15 cellular contexts compared by ENCODE assay signal in genomic region chr3:145869958-145870357, GRCh38.
DNase-seq lines count a peak whose midpoint lies in the region; ATAC-seq, FAIRE-seq and TF ChIP-seq lines count a peak whose summit lies in the region.
"Had no signal": no experiment of that assay in that cellular context is flagged by ENCODE, and none has a peak within 500 bp of the region (broad histone marks: within the 10 kb centered on the region; RNA-seq: fewer than 3 reads in every experiment).

No MANE protein-coding gene starts in this region.

- H2BK20ac ChIP-seq in H1 (ENCODE audit: low read length), result no peak overlapping the region

- POLR2A ChIA-PET in H1 (lab: Charles Lee; ENCODE audit: partially characterized antibody), result no interaction called here

- H3K14ac ChIP-seq in H1 (ENCODE audit: insufficient read length), result no peak overlapping the region

- 93% methylated on average over 1 of the region's 1 CpG; no CpG with 5 or more reads in 1 of the 2 experiments for WGBS in H1 (ENCODE audit: extremely low coverage in 1 of 2, insufficient coverage in 1 of 2, insufficient read length in 1 of 2, insufficient replicate concordance in 2 of 2, low coverage in 1 of 2, low lambda C conversion rate in 2 of 2, missing lambda C conversion rate in 1 of 2), 2 experiments

- no peak for TF ChIP-seq POLR2A in H1 (IDR thresholded peaks at IDR 0.05; ENCODE audit: control extremely low read depth in 1 of 2, low read depth in 2 of 2, low read length in 2 of 2)

- no peaks in the 10 kb centered on the region for H4K20me1 ChIP-seq in H1 (replicated peaks in 1 of 2; ENCODE audit: control insufficient read depth in 1 of 2, insufficient read depth in 2 of 2, low read length in 2 of 2)

- TF ChIP-seq EP300 in H1 (IDR thresholded peaks at IDR 0.05; ENCODE audit: borderline replicate concordance in 1 of 2, low read depth in 2 of 2, low read length in 2 of 2), result no peak

- no peak overlapping the region for H3K56ac ChIP-seq in H1 (replicated peaks; ENCODE audit: insufficient read length, low read depth, low read length)

- no peak overlapping the region for H3K27ac ChIP-seq in H1 (ENCODE audit: low read depth, low read length)
- H3K27ac ChIP-seq: dorsolateral prefrontal cortex had no signal

- H3K23ac ChIP-seq in H1 (ENCODE audit: insufficient read length), result no peak overlapping the region

- ATAC-seq in GM18870 (IDR thresholded peaks at IDR 0.05; ENCODE audit: unreplicated experiment) (peak; percentile 90), GM21737 (IDR thresholded peaks at IDR 0.05; ENCODE audit: unreplicated experiment) (peak; percentile 74), HG03066 (IDR thresholded peaks at IDR 0.05; ENCODE audit: low read depth, unreplicated experiment) (peak; percentile 61)
- ATAC-seq: activated CD4-positive, CD25-positive, alpha-beta regulatory T cell treated with anti-CD3 and anti-CD28 coated beads, Interleukin-2, amount 50 U/mL, for 24 hours had no signal

- H4K5ac ChIP-seq in H1 (ENCODE audit: insufficient read length, low read depth, low read length), result no peak overlapping the region

- no peaks in the 10 kb centered on the region for H3K27me3 ChIP-seq in H1 (replicated peaks in 1 of 4; ENCODE audit: control insufficient read depth in 3 of 4, extremely low read depth in 1 of 4, insufficient read depth in 3 of 4, low read length in 3 of 4)
- H3K27me3 ChIP-seq: dorsolateral prefrontal cortex had no signal

- CTCF ChIA-PET in H1 (lab: Charles Lee; ENCODE audit: partially characterized antibody), result no interaction called here

- H3K36me3 ChIP-seq in H1 (ENCODE audit: control insufficient read depth in 2 of 4, insufficient read depth in 4 of 4, low read length in 3 of 4), result no peaks in the 10 kb centered on the region

- H3K23me2 ChIP-seq in H1 (ENCODE audit: low read depth, low read length), result no peaks in the 10 kb centered on the region; the same call in 1 of the 2 replicates

- TF ChIP-seq RAD21 in H1 (IDR thresholded peaks at IDR 0.05 in 1 of 2, conservative IDR thresholded peaks at IDR 0.05 in 1 of 2; ENCODE audit: low read depth in 2 of 2, low read length in 2 of 2), result no peak

- no peak overlapping the region for H3K4ac ChIP-seq in H1 (replicated peaks; ENCODE audit: insufficient read length, low read depth, low read length)

- DNase-seq in H1 (ENCODE audit: low read depth in 1 of 2, low spot score in 2 of 2), result no peak
- no peak for DNase-seq in HUDEP-2 (lab: John Stamatoyannopoulos, UW; ENCODE audit: unreplicated experiment in 76 of 76)
- no peak for DNase-seq in NCI-H226
- no peak for DNase-seq in SHP77 (lab: John Stamatoyannopoulos, UW)
- DNase-seq in NCI-H187 treated with DMSO at 0.1 percent for 48 hours (lab: John Stamatoyannopoulos, UW), result no peak
- DNase-seq: activated T-cell treated with anti-CD3 and anti-CD28 coated beads, Interleukin-2, amount 50 U/mL, for 48 hours; CD4-positive, alpha-beta T cell; dorsolateral prefrontal cortex; islet precursor cell; NCI-H1105; NCI-H774 had no signal

- H2BK5ac ChIP-seq in H1 (ENCODE audit: low read depth, low read length), result no peak overlapping the region

- no peaks in the 10 kb centered on the region for H3K79me1 ChIP-seq in H1 (ENCODE audit: low read depth, low read length)

- no peak overlapping the region for H3K4me3 ChIP-seq in H1 (ENCODE audit: extremely low read depth in 1 of 4, insufficient read depth in 2 of 4, low read depth in 3 of 4, low read length in 4 of 4)
- H3K4me3 ChIP-seq: dorsolateral prefrontal cortex had no signal

- no peak overlapping the region for H3K18ac ChIP-seq in H1 (ENCODE audit: extremely low read depth, low read length)

- H2AFZ ChIP-seq in H1 (ENCODE audit: low read length), result peak overlapping the region; percentile 80; the same call in 1 of the 2 replicates

- TF ChIP-seq CTCF in H1 (IDR thresholded peaks at IDR 0.05; ENCODE audit: control extremely low read depth in 1 of 3, insufficient read depth in 1 of 3, low read depth in 1 of 3, low read length in 3 of 3), result no peak

- no peaks in the 10 kb centered on the region for H3K9me3 ChIP-seq in H1 (ENCODE audit: insufficient read depth in 2 of 2, low read depth in 1 of 2, low read length in 1 of 2)

- no peak overlapping the region for H4K8ac ChIP-seq in H1 (ENCODE audit: extremely low read depth, insufficient read depth, low read length)

- FAIRE-seq in H1 (lab: Jason Lieb, UNC), result no peak

- no peaks in the 10 kb centered on the region for H3K4me1 ChIP-seq in H1 (replicated peaks in 1 of 4; ENCODE audit: control insufficient read depth in 3 of 4, insufficient read depth in 4 of 4, low read length in 3 of 4)

- H2AK5ac ChIP-seq in H1 (ENCODE audit: low read depth, low read length), result no peak overlapping the region

- H2BK12ac ChIP-seq in H1 (ENCODE audit: low read depth, low read length), result no peak overlapping the region

- H3K79me2 ChIP-seq in H1 (ENCODE audit: control insufficient read depth in 1 of 2, insufficient read depth in 2 of 2, low read length in 2 of 2), result no peaks in the 10 kb centered on the region

- H2BK120ac ChIP-seq in H1 (replicated peaks; ENCODE audit: low read depth, low read length), result no peak overlapping the region

- H2BK15ac ChIP-seq in H1 (ENCODE audit: low read length), result no peak overlapping the region

- no peak overlapping the region for H3K9ac ChIP-seq in H1 (replicated peaks in 1 of 4; ENCODE audit: extremely low read depth in 1 of 4, low read depth in 3 of 4, low read length in 3 of 4)

- H3K4me2 ChIP-seq in H1 (ENCODE audit: insufficient read depth in 1 of 2, low read depth in 2 of 2, low read length in 2 of 2), result no peak overlapping the region

- no peak overlapping the region for H4K91ac ChIP-seq in H1 (replicated peaks; ENCODE audit: insufficient read length, low read length)

TF ChIP-seq in H1, 55 proteins besides CTCF, POLR2A, EP300 and RAD21:
- TF ChIP-seq CHD1 (IDR thresholded peaks at IDR 0.05; ENCODE audit: low read depth, low read length) (no peak), EGR1 (IDR thresholded peaks at IDR 0.05; ENCODE audit: borderline replicate concordance, low read depth, low read length) (no peak), EZH2 (IDR thresholded peaks at IDR 0.05; ENCODE audit: low read depth, low read length, severe bottlenecking) (no peak), CHD2 (IDR thresholded peaks at IDR 0.05; ENCODE audit: low read length) (no peak), HDAC2 (IDR thresholded peaks at IDR 0.05; ENCODE audit: borderline replicate concordance in 1 of 2, low read depth in 2 of 2, low read length in 2 of 2) (no peak), MAFK (IDR thresholded peaks at IDR 0.05; ENCODE audit: low read depth, low read length) (no peak), SAP30 (IDR thresholded peaks at IDR 0.05; ENCODE audit: insufficient read depth, insufficient replicate concordance, low read length) (no peak), BRCA1 (IDR thresholded peaks at IDR 0.05; ENCODE audit: low read depth, low read length) (no peak), RNF2 (IDR thresholded peaks at IDR 0.05; ENCODE audit: borderline replicate concordance, low read depth, low read length, missing control alignments, poor library complexity, severe bottlenecking) (no peak), SP4 (IDR thresholded peaks at IDR 0.05; ENCODE audit: low read length) (no peak), CTBP2 (IDR thresholded peaks at IDR 0.05; ENCODE audit: borderline replicate concordance, insufficient read depth, insufficient read length, low read length) (no peak), CBX5 (IDR thresholded peaks at IDR 0.05; ENCODE audit: low read depth, low read length) (no peak), CBX8 (IDR thresholded peaks at IDR 0.05; ENCODE audit: borderline replicate concordance, low read depth, low read length) (no peak), CREB1 (IDR thresholded peaks at IDR 0.05) (no peak), KDM4A (IDR thresholded peaks at IDR 0.05; ENCODE audit: low read depth, low read length, severe bottlenecking) (no peak), SIX5 (IDR thresholded peaks at IDR 0.05; ENCODE audit: low read depth, low read length) (no peak)
